ENCODE assay signal across 10 cellular contexts in the genomic region with DNA sequence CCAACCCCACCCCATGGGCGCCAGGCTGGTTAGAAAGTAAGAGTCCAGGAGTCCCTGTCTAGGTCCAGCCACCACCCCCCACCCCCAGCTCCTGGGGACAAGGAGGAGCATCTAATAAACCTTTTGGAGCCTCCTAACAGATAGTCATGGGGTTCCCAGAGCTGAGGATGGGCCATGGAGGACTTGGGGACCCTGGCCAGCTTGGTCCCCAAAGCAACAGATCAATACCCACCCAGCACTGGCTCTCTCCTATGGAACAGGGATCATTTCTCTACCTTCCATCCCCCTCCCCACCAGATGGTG. TPM values are rescaled to one million over a fixed set of nuclear protein-coding genes. Genes with fewer than 3 reads are reported as not detected.
DNase-seq lines count a peak whose midpoint lies in the region; ATAC-seq and TF ChIP-seq lines count a peak whose summit lies in the region.
"Had no signal": no experiment of that assay in that cellular context is flagged by ENCODE, and none has a peak within 500 bp of the region (broad histone marks: within the 10 kb centered on the region; RNA-seq: fewer than 3 reads in every experiment).

No MANE protein-coding gene starts in this region.

- H3K4me3 ChIP-seq in BLaER1 (no peak overlapping the region), HUES48 (ENCODE audit: low read depth, low read length) (0 out of 2 replicates have a peak overlapping the region, but pooled peaks have one; percentile 35), neural cell (ENCODE audit: low read length) (no peak overlapping the region)

- CTCF ChIA-PET in GM10248 (lab: Yijun Ruan, JAX): interaction anchor here (1.0 to 3.6 kb wide), 9 partner anchors 11 to 165 kb away, joined by 3 to 13 read pairs (median 6); no protein-coding TSS in a partner anchor

- no peaks in the 10 kb centered on the region for H3F3A ChIP-seq in neural cell (ENCODE audit: insufficient read depth, low read length, poor library complexity, severe bottlenecking)

- H3K9ac ChIP-seq in BLaER1: no peak overlapping the region
- H3K9ac ChIP-seq in HUES48 (ENCODE audit: low read depth, low read length): no peak overlapping the region
- H3K9ac ChIP-seq in neural cell (ENCODE audit: low read length): peak overlapping the region; percentile 1

- no peak for TF ChIP-seq EP300 in neural cell (conservative IDR thresholded peaks at IDR 0.05; ENCODE audit: poor library complexity, severe bottlenecking)

- TF ChIP-seq CTCF in neural cell (IDR thresholded peaks at IDR 0.05; ENCODE audit: poor library complexity, severe bottlenecking): no peak
- TF ChIP-seq CTCF in GM10248 (IDR thresholded peaks at IDR 0.05; ENCODE audit: control extremely low read depth, extremely low read depth, low read depth, missing control alignments): no peak

- peaks cover 3% of the 10 kb centered on the region for H3K36me3 Mint-ChIP-seq in central memory CD8-positive, alpha-beta T cell (ENCODE audit: insufficient read depth)

- H3K4me1 ChIP-seq in BLaER1: peaks cover 40% of the 10 kb centered on the region
- peaks cover 13% of the 10 kb centered on the region; the same call in 1 of the 2 replicates for H3K4me1 ChIP-seq in HUES48 (ENCODE audit: control insufficient read depth, insufficient read depth, low read length)

- H3K27ac ChIP-seq in BLaER1: no peak overlapping the region
- H3K27ac ChIP-seq in HUES48 (ENCODE audit: low read depth, low read length): peak overlapping the region; percentile 71
- H3K27ac ChIP-seq in neural cell (ENCODE audit: low read length): no peak overlapping the region

- H3K4me3 Mint-ChIP-seq in central memory CD8-positive, alpha-beta T cell: peak overlapping the region; percentile 73

- no peaks in the 10 kb centered on the region for H3K9me3 Mint-ChIP-seq in central memory CD8-positive, alpha-beta T cell

- no peaks in the 10 kb centered on the region for H3K9me2 ChIP-seq in neural cell (ENCODE audit: insufficient read depth, low read length)

- H3K4me2 ChIP-seq in BLaER1 (peak overlapping the region; percentile 49), neural cell (ENCODE audit: low read length) (no peak overlapping the region)

- no peak overlapping the region for H2AFZ ChIP-seq in neural cell (ENCODE audit: low read depth, low read length)

- H3K36me3 ChIP-seq in BLaER1: peaks cover 70% of the 10 kb centered on the region
- H3K36me3 ChIP-seq in HUES48 (ENCODE audit: control insufficient read depth, insufficient read depth, low read length): peaks cover 44% of the 10 kb centered on the region
- no peaks in the 10 kb centered on the region for H3K36me3 ChIP-seq in neural cell (ENCODE audit: insufficient read depth, low read length)

- no peaks in the 10 kb centered on the region for H3K9me3 ChIP-seq in BLaER1
- no peaks in the 10 kb centered on the region for H3K9me3 ChIP-seq in HUES48 (ENCODE audit: control insufficient read depth, insufficient read depth, low read length)
- no peaks in the 10 kb centered on the region for H3K9me3 ChIP-seq in neural cell (ENCODE audit: low read length)

- no peak for DNase-seq in central memory CD8-positive, alpha-beta T cell (ENCODE audit: low spot score in 2 of 2)
- DNase-seq in KG1 (lab: John Stamatoyannopoulos, UW) (no peak), GM10248 (ENCODE audit: extremely low spot score) (no peak), amygdala (lab: John Stamatoyannopoulos, UW) (no peak)
- DNase-seq: activated gamma-delta T cell treated with Interleukin-2 at 50 U/mL for 16 hours, NCI-H524 treated with DMSO at 0.1 percent for 48 hours had no signal

- H4K20me1 ChIP-seq in BLaER1 (peaks cover 60% of the 10 kb centered on the region), neural cell (ENCODE audit: insufficient read depth) (no peaks in the 10 kb centered on the region)

- H3K27ac Mint-ChIP-seq in central memory CD8-positive, alpha-beta T cell (ENCODE audit: low read depth): no peak overlapping the region

- H3K79me2 ChIP-seq in neural cell (replicated peaks; ENCODE audit: insufficient read depth, low read length): peaks cover 3% of the 10 kb centered on the region

- H3K4me1 Mint-ChIP-seq in central memory CD8-positive, alpha-beta T cell: peaks cover 9% of the 10 kb centered on the region

- no peak for ATAC-seq in central memory CD8-positive, alpha-beta T cell (replicated peaks; ENCODE audit: extremely low read depth, poor library complexity, severe bottlenecking)
- no peak for ATAC-seq in GM19397 (IDR thresholded peaks at IDR 0.05; ENCODE audit: unreplicated experiment)

- H3K27me3 Mint-ChIP-seq in central memory CD8-positive, alpha-beta T cell: no peaks in the 10 kb centered on the region

- H3K27me3 ChIP-seq in BLaER1: no peaks in the 10 kb centered on the region
- no peaks in the 10 kb centered on the region for H3K27me3 ChIP-seq in HUES48 (ENCODE audit: control insufficient read depth, insufficient read depth, low read length)
- H3K27me3 ChIP-seq in neural cell (ENCODE audit: insufficient read depth, low read depth, low read length): no peaks in the 10 kb centered on the region

- TF ChIP-seq RAD21 in neural cell (conservative IDR thresholded peaks at IDR 0.05): no peak

- POLR2A ChIA-PET in GM10248 (lab: Yijun Ruan, JAX): interaction anchor here (2.0 kb wide), 1 partner anchor 10 kb away, joined by 5 read pairs; a partner anchor contains a TSS

TF ChIP-seq in neural cell, 6 proteins besides CTCF, POLR2A, EP300 and RAD21:
- no peak for TF ChIP-seq TAF1 (IDR thresholded peaks at IDR 0.05; ENCODE audit: low read depth)

RNA-seq across cellular contexts. Expression of a gene that starts 9.4 kb away (rescaled TPM):
- polyA plus RNA-seq in neural cell: 26.9 and 30.0 TPM in 2 replicates
- polyA minus RNA-seq in neural cell: 24.0 and 29.7 TPM in 2 replicates

RNA-seq across cellular contexts. Expression of a gene that starts 10.3 kb away (rescaled TPM):
- polyA plus RNA-seq in neural cell: 1.9 and 6.5 TPM in 2 replicates
- 2.4 and 2.9 TPM in 2 replicates for polyA minus RNA-seq in neural cell

RNA-seq across cellular contexts. Expression of a gene that starts 21.2 kb away (rescaled TPM):
- polyA plus RNA-seq in neural cell: 20.4 and 34.7 TPM in 2 replicates
- polyA minus RNA-seq in neural cell: 10.0 and 11.7 TPM in 2 replicates

RNA-seq across cellular contexts. Expression of a gene that starts 28.2 kb away (rescaled TPM):
- polyA plus RNA-seq in neural cell: 0.59 TPM in 1 of 2 replicates, not detected in the other
- polyA minus RNA-seq in neural cell: not detected in 2 replicates

RNA-seq across cellular contexts. Expression of a gene that starts 30.9 kb away (rescaled TPM):
- polyA plus RNA-seq in neural cell: 123 and 132 TPM in 2 replicates
- 57.6 and 70.8 TPM in 2 replicates for polyA minus RNA-seq in neural cell
